ENCODE assay signal across 19 cellular contexts in genomic region chr15:63902671-63903035, GRCh38.
"Had no signal": no experiment of that assay in that cellular context is flagged by ENCODE, and none has a peak within 500 bp of the region (broad histone marks: within the 10 kb centered on the region; RNA-seq: fewer than 3 reads in every experiment).

No MANE protein-coding gene starts in this region.

- DNase-seq: activated B cell treated with CpG ODN at 0.5 μM for 24 hours; activated CD4-positive, alpha-beta T cell treated with anti-CD3 and anti-CD28 coated beads, Interleukin-2, amount 10 ng/mL, durations not matched to agents 24 days and 14 days; activated CD8-positive, alpha-beta T cell treated with anti-CD3 and anti-CD28 coated beads for 36 hours; activated naive CD4-positive, alpha-beta T cell; activated naive CD8-positive, alpha-beta T cell treated with anti-CD3 and anti-CD28 coated beads for 36 hours; activated T-cell treated with anti-CD3 and anti-CD28 coated beads, Interleukin-2, amount 50 U/mL, for 1 hour; body of pancreas; dermis blood vessel endothelial cell; foreskin keratinocyte; mammary epithelial cell; midbrain; retina; stimulated activated naive CD8-positive, alpha-beta T cell treated with anti-CD3 and anti-CD28 coated beads, Interleukin-15, Interleukin-2, amounts not matched to agents 100 U/mL and 50 U/mL, for 24 hours had no signal

- H3K27ac Mint-ChIP-seq: activated B cell treated with CpG ODN at 0.5 μM for 24 hours; activated CD4-positive, alpha-beta T cell treated with anti-CD3 and anti-CD28 coated beads, Interleukin-2, amount 10 ng/mL, durations not matched to agents 24 days and 14 days; activated CD8-positive, alpha-beta T cell treated with anti-CD3 and anti-CD28 coated beads for 36 hours; activated naive CD8-positive, alpha-beta T cell treated with anti-CD3 and anti-CD28 coated beads for 36 hours; activated T-helper 17 cell treated with anti-CD3 and anti-CD28 coated beads, Interleukin-2, amount 50 U/mL, for 72 hours had no signal

- H3K36me3 Mint-ChIP-seq: activated naive CD8-positive, alpha-beta T cell treated with anti-CD3 and anti-CD28 coated beads for 36 hours had no signal

- H3K4me3 Mint-ChIP-seq: activated B cell treated with CpG ODN at 0.5 μM for 24 hours; activated CD4-positive, alpha-beta T cell treated with anti-CD3 and anti-CD28 coated beads, Interleukin-2, amount 10 ng/mL, durations not matched to agents 24 days and 14 days; activated CD8-positive, alpha-beta T cell treated with anti-CD3 and anti-CD28 coated beads for 36 hours; activated naive CD8-positive, alpha-beta T cell treated with anti-CD3 and anti-CD28 coated beads for 36 hours; activated T-helper 17 cell treated with anti-CD3 and anti-CD28 coated beads, Interleukin-2, amount 50 U/mL, for 72 hours had no signal

- H3K4me1 ChIP-seq: foreskin keratinocyte had no signal

- H3K27me3 Mint-ChIP-seq: activated B cell treated with CpG ODN at 0.5 μM for 24 hours; activated CD4-positive, alpha-beta T cell treated with anti-CD3 and anti-CD28 coated beads, Interleukin-2, amount 10 ng/mL, durations not matched to agents 24 days and 14 days; activated CD8-positive, alpha-beta T cell treated with anti-CD3 and anti-CD28 coated beads for 36 hours; activated naive CD8-positive, alpha-beta T cell treated with anti-CD3 and anti-CD28 coated beads for 36 hours; activated T-helper 17 cell treated with anti-CD3 and anti-CD28 coated beads, Interleukin-2, amount 50 U/mL, for 72 hours had no signal

- H3K27me3 ChIP-seq: body of pancreas, foreskin keratinocyte, tibial nerve had no signal

- H3K9me3 ChIP-seq: body of pancreas, tibial nerve had no signal

- ATAC-seq: activated CD8-positive, alpha-beta T cell treated with anti-CD3 and anti-CD28 coated beads for 36 hours; activated T-helper 17 cell treated with anti-CD3 and anti-CD28 coated beads, Interleukin-2, amount 50 U/mL, for 72 hours; body of pancreas; foreskin keratinocyte; stimulated activated naive CD8-positive, alpha-beta T cell treated with anti-CD3 and anti-CD28 coated beads, Interleukin-15, Interleukin-2, amounts not matched to agents 100 U/mL and 50 U/mL, for 24 hours had no signal

- H3K27ac ChIP-seq: body of pancreas, foreskin keratinocyte, skin epidermis, tibial nerve had no signal

- H3K36me3 ChIP-seq: tibial nerve had no signal

- H3K4me3 ChIP-seq: body of pancreas, skin epidermis, tibial nerve had no signal

- H3K9me3 Mint-ChIP-seq: activated B cell treated with CpG ODN at 0.5 μM for 24 hours; activated CD4-positive, alpha-beta T cell treated with anti-CD3 and anti-CD28 coated beads, Interleukin-2, amount 10 ng/mL, durations not matched to agents 24 days and 14 days; activated CD8-positive, alpha-beta T cell treated with anti-CD3 and anti-CD28 coated beads for 36 hours; activated naive CD8-positive, alpha-beta T cell treated with anti-CD3 and anti-CD28 coated beads for 36 hours; activated T-helper 17 cell treated with anti-CD3 and anti-CD28 coated beads, Interleukin-2, amount 50 U/mL, for 72 hours had no signal

- FAIRE-seq: keratinocyte, TTC549, urothelium cell line had no signal
